Comparison of ENCODE assay signal across 1 cellular context in genomic region chr17:37373530-37374159, GRCh38.
TF ChIP-seq lines count a peak whose summit lies in the region.

No MANE protein-coding gene starts in this region.

TF ChIP-seq in HEK293, 187 proteins besides CTCF, POLR2A, EP300 and RAD21 (continued from another document):
- no peak for TF ChIP-seq ZNF248 (tag by site-specific recombination; IDR thresholded peaks at IDR 0.05)
- no peak for TF ChIP-seq ZNF211 (tag by site-specific recombination; IDR thresholded peaks at IDR 0.05; ENCODE audit: low read depth)
- no peak for TF ChIP-seq ATF2 (tag by site-specific recombination; IDR thresholded peaks at IDR 0.05; ENCODE audit: low read depth)
- no peak for TF ChIP-seq ZNF10 (tag by site-specific recombination; IDR thresholded peaks at IDR 0.05)
- TF ChIP-seq ZBTB8A (tag by site-specific recombination; IDR thresholded peaks at IDR 0.05) = no peak
- peak; percentile 100 for TF ChIP-seq ZNF654 (tag by site-specific recombination; IDR thresholded peaks at IDR 0.05; ENCODE audit: low read depth)
- TF ChIP-seq ZSCAN30 (tag by site-specific recombination; IDR thresholded peaks at IDR 0.05) = peak; percentile 70; the same call in 1 of the 2 replicates
- no peak for TF ChIP-seq AEBP2 (tag by site-specific recombination; IDR thresholded peaks at IDR 0.05; ENCODE audit: borderline replicate concordance)
- no peak for TF ChIP-seq EGR2 (tag by site-specific recombination; IDR thresholded peaks at IDR 0.05; ENCODE audit: low read depth)
- TF ChIP-seq ZNF658 (tag by site-specific recombination; IDR thresholded peaks at IDR 0.05) = no peak
- no peak for TF ChIP-seq ZNF292 (tag by site-specific recombination; IDR thresholded peaks at IDR 0.05; ENCODE audit: borderline replicate concordance, low read depth)
- TF ChIP-seq ZNF404 (tag by site-specific recombination; IDR thresholded peaks at IDR 0.05) = no peak
- TF ChIP-seq ZIC2 (tag by site-specific recombination; IDR thresholded peaks at IDR 0.05) = no peak
- TF ChIP-seq PRDM1 (tag by site-specific recombination; IDR thresholded peaks at IDR 0.05) = peak; percentile 62
- TF ChIP-seq ZNF571 (tag by site-specific recombination; IDR thresholded peaks at IDR 0.05) = no peak
- peak; percentile 94 for TF ChIP-seq ZNF2 (tag by site-specific recombination; IDR thresholded peaks at IDR 0.05)
- TF ChIP-seq SCRT2 (tag by site-specific recombination; IDR thresholded peaks at IDR 0.05) = peak; percentile 99
- TF ChIP-seq ZNF548 (tag by site-specific recombination; IDR thresholded peaks at IDR 0.05) = no peak
- TF ChIP-seq ZNF48 (tag by site-specific recombination; IDR thresholded peaks at IDR 0.05) = no peak
- no peak for TF ChIP-seq ZNF174 (tag by site-specific recombination; IDR thresholded peaks at IDR 0.05)
- no peak for TF ChIP-seq ZNF777 (tag by site-specific recombination; IDR thresholded peaks at IDR 0.05; ENCODE audit: borderline replicate concordance)
- TF ChIP-seq KLF17 (tag by site-specific recombination; IDR thresholded peaks at IDR 0.05) = no peak; the same call in 1 of the 2 replicates
- no peak for TF ChIP-seq ZNF132 (tag by site-specific recombination; IDR thresholded peaks at IDR 0.05; ENCODE audit: borderline replicate concordance)
- TF ChIP-seq SP7 (tag by site-specific recombination; IDR thresholded peaks at IDR 0.05) = peak; percentile 50; the same call in 1 of the 2 replicates
- no peak for TF ChIP-seq MEIS1 (CRISPR knock-in tag; IDR thresholded peaks at IDR 0.05; ENCODE audit: borderline replicate concordance)
- TF ChIP-seq ZNF155 (tag by site-specific recombination; IDR thresholded peaks at IDR 0.05) = no peak
- TF ChIP-seq ZNF274 (IDR thresholded peaks at IDR 0.05; ENCODE audit: low read length) = no peak
- TF ChIP-seq ZNF274 (tag by site-specific recombination; IDR thresholded peaks at IDR 0.05; ENCODE audit: borderline replicate concordance) = no peak
- no peak for TF ChIP-seq ZNF175 (tag by site-specific recombination; IDR thresholded peaks at IDR 0.05)
- peak; percentile 52; the same call in 1 of the 2 replicates for TF ChIP-seq PRDM4 (tag by site-specific recombination; IDR thresholded peaks at IDR 0.05)
- no peak for TF ChIP-seq ZNF423 (tag by site-specific recombination; IDR thresholded peaks at IDR 0.05)
- TF ChIP-seq ZBTB20 (tag by site-specific recombination; IDR thresholded peaks at IDR 0.05) = no peak
- no peak for TF ChIP-seq BCL6B (tag by site-specific recombination; IDR thresholded peaks at IDR 0.05)
- no peak for TF ChIP-seq ZNF121 (tag by site-specific recombination; IDR thresholded peaks at IDR 0.05)
- no peak for TF ChIP-seq ZNF624 (tag by site-specific recombination; IDR thresholded peaks at IDR 0.05)
- TF ChIP-seq ZNF366 (tag by site-specific recombination; conservative IDR thresholded peaks at IDR 0.05) = no peak; the same call in 1 of the 2 replicates
- peak; percentile 76; the same call in 1 of the 2 replicates for TF ChIP-seq ZNF660 (tag by site-specific recombination; IDR thresholded peaks at IDR 0.05)
- TF ChIP-seq ZEB2 (tag by site-specific recombination; IDR thresholded peaks at IDR 0.05) = peak; percentile 64; the same call in 1 of the 2 replicates
- no peak for TF ChIP-seq ZSCAN4 (tag by site-specific recombination; IDR thresholded peaks at IDR 0.05)
- TF ChIP-seq ZXDB (tag by site-specific recombination; IDR thresholded peaks at IDR 0.05) = no peak
- no peak for TF ChIP-seq GLI2 (tag by site-specific recombination; IDR thresholded peaks at IDR 0.05; ENCODE audit: borderline replicate concordance, low read depth)
- TF ChIP-seq ZNF501 (tag by site-specific recombination; IDR thresholded peaks at IDR 0.05) = no peak
- peak; percentile 43; the same call in 1 of the 2 replicates for TF ChIP-seq TRIM28 (IDR thresholded peaks at IDR 0.05; ENCODE audit: borderline replicate concordance, low read length)
- TF ChIP-seq IKZF3 (tag by site-specific recombination; IDR thresholded peaks at IDR 0.05) = no peak
- TF ChIP-seq ZBTB26 (tag by site-specific recombination; optimal IDR thresholded peaks at IDR 0.05) = no peak
- TF ChIP-seq TCF7L2 (IDR thresholded peaks at IDR 0.05; ENCODE audit: borderline replicate concordance, low read depth, low read length) = no peak
